In the genomic region with DNA sequence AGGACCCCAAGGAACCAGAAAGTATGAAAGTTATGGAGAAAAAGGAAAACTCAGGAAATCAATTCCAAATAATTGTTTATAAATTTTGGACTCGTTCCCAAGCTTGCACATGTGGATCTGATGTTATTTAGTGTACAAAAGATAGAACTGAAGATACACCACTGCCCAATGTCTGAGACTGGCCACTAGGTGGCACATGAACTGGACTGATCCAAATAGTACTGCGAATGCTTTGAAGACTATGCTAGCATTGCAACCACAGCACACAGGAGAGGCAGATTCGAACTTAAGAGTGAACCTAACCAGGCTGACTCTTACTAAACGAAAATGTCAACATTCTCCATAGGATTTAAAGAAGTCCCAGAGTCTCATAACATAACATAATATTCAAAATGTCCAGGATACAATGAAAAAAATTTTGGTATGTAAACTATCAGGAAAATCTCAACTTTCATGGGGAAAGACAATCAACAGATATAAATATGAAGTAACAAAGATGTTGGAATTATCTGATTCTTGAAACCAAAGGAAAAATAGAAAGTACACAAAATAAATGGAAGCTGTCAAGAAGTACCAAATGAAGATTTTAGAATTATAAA, we compare ENCODE assay signal across 8 cellular contexts.
A peak's percentile ranks its signal among the peaks of the same experiment; 100 is the strongest.
DNase-seq lines count a peak whose midpoint lies in the region; ATAC-seq, FAIRE-seq and TF ChIP-seq lines count a peak whose summit lies in the region.

No MANE protein-coding gene starts in this region.

- H3K27me3 ChIP-seq in body of pancreas (no peaks in the 10 kb centered on the region), transverse colon (no peaks in the 10 kb centered on the region)

- WGBS in body of pancreas, 2 donors, result 14 to 15% methylated on average over 4 of the region's 4 CpGs
- WGBS in transverse colon (ENCODE audit: low coverage in 1 of 2), 2 donors, result 16% methylated on average over 4 of the region's 4 CpGs

- H3K27ac ChIP-seq in body of pancreas, result no peak overlapping the region
- H3K27ac ChIP-seq in transverse colon, result no peak overlapping the region

- DNase-seq in DMS53 treated with DMSO at 0.1 percent for 48 hours (lab: John Stamatoyannopoulos, UW; ENCODE audit: unreplicated experiment), result peak; percentile 24
- peak; percentile 48 for DNase-seq in NCI-H226
- peak; percentile 51 to 66 (median 58) for DNase-seq in body of pancreas
- peak; percentile 47 for DNase-seq in transverse colon

- TF ChIP-seq EP300 in transverse colon (IDR thresholded peaks at IDR 0.05; ENCODE audit: low read depth), result no peak

- H3K4me1 ChIP-seq in body of pancreas (no peaks in the 10 kb centered on the region), transverse colon (no peaks in the 10 kb centered on the region)

- H3K4me3 ChIP-seq in body of pancreas (no peak overlapping the region), transverse colon (no peak overlapping the region)

- in situ Hi-C loops in transverse colon (cut with MboI; ENCODE audit: low pct_ligation_motif_present in 1 of 4, low pct_unique_long_range_greater_than_20kb in 1 of 4, low sequenced_read_pairs in 3 of 4), result loop anchor here in 1 of 4 donors (25.0 kb wide), 1 partner anchor 93 kb away; no protein-coding TSS in a partner anchor

- TF ChIP-seq POLR2A in body of pancreas (IDR thresholded peaks at IDR 0.05) (no peak), transverse colon (IDR thresholded peaks at IDR 0.05) (no peak)

- H3K9me3 ChIP-seq in body of pancreas (no peaks in the 10 kb centered on the region), transverse colon (no peaks in the 10 kb centered on the region)

- no peaks in the 10 kb centered on the region for H3K36me3 ChIP-seq in body of pancreas (replicated peaks in 1 of 2; ENCODE audit: insufficient read depth in 1 of 2, low read depth in 2 of 2)
- H3K36me3 ChIP-seq in transverse colon, result no peaks in the 10 kb centered on the region

- peak; percentile 40 to 68 (median 57) for TF ChIP-seq CTCF in body of pancreas (IDR thresholded peaks at IDR 0.05)
- peak; percentile 33 to 64 (median 49) for TF ChIP-seq CTCF in transverse colon (IDR thresholded peaks at IDR 0.05)

- peak; percentile 91 for FAIRE-seq in islet of Langerhans (lab: Jason Lieb, UNC)

- ATAC-seq in GM18909 (IDR thresholded peaks at IDR 0.05; ENCODE audit: poor library complexity, unreplicated experiment), result peak; percentile 80
- ATAC-seq in HG03064 (IDR thresholded peaks at IDR 0.05; ENCODE audit: low read depth, unreplicated experiment), result peak; percentile 64
- peak; percentile 70 for ATAC-seq in body of pancreas
- no peak for ATAC-seq in activated CD4-positive, CD25-positive, alpha-beta regulatory T cell treated with anti-CD3 and anti-CD28 coated beads, Interleukin-2, amount 50 U/mL, for 24 hours

- intact Hi-C loops in body of pancreas (cut with DNase I), result loop anchor here (10.0 kb wide), 1 partner anchor 314 kb away; no protein-coding TSS in a partner anchor
- intact Hi-C loops in transverse colon (cut with DNase I; ENCODE audit: low total_unique reads), result no loop called here

Comparison
In these comparisons a context has a peak if more than half of its experiments do, and no peak if none do; other contexts are left out.
1. ATAC-seq: peak in GM18909 (single experiment), HG03064 (single experiment) and body of pancreas (single experiment); none in activated CD4-positive, CD25-positive, alpha-beta regulatory T cell treated with anti-CD3 and anti-CD28 coated beads, Interleukin-2, amount 50 U/mL, for 24 hours (0 of 2).
2. Peak in every context shown above with its lines, with median percentiles within 50 percentile points of each other: DNase-seq.